24 cellular contexts compared by ENCODE assay signal in the genomic region with DNA sequence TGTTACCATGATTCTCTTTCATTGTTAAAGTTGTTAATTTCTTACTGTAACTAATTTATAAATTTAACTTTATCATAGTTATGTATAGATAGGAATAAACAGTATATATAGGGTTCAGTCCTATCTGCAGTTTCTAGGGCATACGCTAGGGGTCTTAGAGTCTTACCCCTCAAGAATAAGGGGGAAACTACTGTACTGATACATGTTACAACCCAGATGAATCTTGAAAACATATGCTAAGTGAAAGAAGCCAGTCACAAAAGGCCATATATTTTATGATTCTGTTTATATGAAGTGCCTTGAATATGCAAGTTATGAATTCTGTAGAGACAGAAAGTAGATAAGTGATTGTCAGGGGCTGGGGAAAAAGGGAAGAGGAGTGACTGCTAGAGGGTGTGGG. TPM values are rescaled to one million over a fixed set of nuclear protein-coding genes. Genes with fewer than 3 reads are reported as not detected.
DNase-seq lines count a peak whose midpoint lies in the region; ATAC-seq and TF ChIP-seq lines count a peak whose summit lies in the region.
"Had no signal": no experiment of that assay in that cellular context is flagged by ENCODE, and none has a peak within 500 bp of the region (broad histone marks: within the 10 kb centered on the region; RNA-seq: fewer than 3 reads in every experiment).

No MANE protein-coding gene starts in this region.

- H4K20me1 ChIP-seq in GM23338 (replicated peaks; ENCODE audit: insufficient read depth), result peaks cover 49% of the 10 kb centered on the region

- H3K9me2 ChIP-seq in GM23338 (ENCODE audit: insufficient read depth), result no peaks in the 10 kb centered on the region

- H3K27ac Mint-ChIP-seq in GM23338, result 0 out of 2 replicates have a peak overlapping the region, but pooled peaks have one; percentile 13
- no peak overlapping the region for H3K27ac Mint-ChIP-seq in activated CD4-positive, alpha-beta memory T cell treated with anti-CD3 and anti-CD28 coated beads for 36 hours
- H3K27ac Mint-ChIP-seq: activated CD8-positive, alpha-beta T cell treated with anti-CD3 and anti-CD28 coated beads, Interleukin-2, amount 10 ng/mL, durations not matched to agents 7 days and 5 days; activated naive CD4-positive, alpha-beta T cell treated with anti-CD3 and anti-CD28 coated beads, Interleukin-2, amount 10 ng/mL, durations not matched to agents 7 days and 5 days had no signal

- DNase-seq in GM23338 (ENCODE audit: low spot score), result peak; percentile 55
- DNase-seq in SK-MEL-5 (ENCODE audit: low read depth, low spot score), result peak; percentile 51
- DNase-seq in fibroblast of the aortic adventitia (ENCODE audit: low read depth), result no peak
- DNase-seq in activated CD4-positive, alpha-beta memory T cell treated with anti-CD3 and anti-CD28 coated beads for 36 hours, result no peak
- no peak for DNase-seq in HEK293T (ENCODE audit: extremely low spot score)
- no peak for DNase-seq in NCI-H2029 treated with DMSO at 0.1 percent for 48 hours (lab: John Stamatoyannopoulos, UW)
- DNase-seq: activated CD8-positive, alpha-beta T cell treated with anti-CD3 and anti-CD28 coated beads, Interleukin-2, amount 10 ng/mL, durations not matched to agents 7 days and 5 days; activated naive CD4-positive, alpha-beta T cell treated with anti-CD3 and anti-CD28 coated beads, Interleukin-2, amount 10 ng/mL, durations not matched to agents 7 days and 5 days; activated T-cell treated with anti-CD3 and anti-CD28 coated beads, Interleukin-2, amount 50 U/mL, for 4 hours; colonic mucosa; DND-41; Kasumi-1; naive B cell; NCI-H1092 treated with DMSO at 0.1 percent for 48 hours; NCI-H2081 treated with DMSO at 0.1 percent for 48 hours; NCI-H510A treated with DMSO at 0.1 percent for 48 hours; SIG-M5; stimulated activated CD4-positive, alpha-beta T cell treated with anti-CD3 and anti-CD28 coated beads, Interleukin-12 subunit alpha, Interleukin-12 subunit beta, amount 100 ng/mL, for 4 hours; WERI-Rb-1 had no signal

- H3K27ac ChIP-seq in GM23338 (ENCODE audit: low read depth), result no peak overlapping the region
- H3K27ac ChIP-seq: ascending aorta, colonic mucosa, hepatocyte, prostate gland, WERI-Rb-1 had no signal

- H3K27me3 ChIP-seq in GM23338 (ENCODE audit: insufficient read depth) (no peaks in the 10 kb centered on the region), skeletal muscle satellite cell (ENCODE audit: control insufficient read depth, insufficient read depth, low read length) (no peaks in the 10 kb centered on the region)
- H3K27me3 ChIP-seq: ascending aorta, colonic mucosa, hepatocyte had no signal

- H3K36me3 ChIP-seq in GM23338 (ENCODE audit: insufficient read depth), result no peaks in the 10 kb centered on the region; the same call in 1 of the 2 replicates
- H3K36me3 ChIP-seq in skeletal muscle satellite cell (ENCODE audit: insufficient read depth, low read length), result peaks cover 11% of the 10 kb centered on the region
- H3K36me3 ChIP-seq: ascending aorta, colonic mucosa, prostate gland, WERI-Rb-1 had no signal

- no peaks in the 10 kb centered on the region for H3K36me3 Mint-ChIP-seq in GM23338 (ENCODE audit: low read depth)
- peaks cover 5% of the 10 kb centered on the region for H3K36me3 Mint-ChIP-seq in activated CD4-positive, alpha-beta memory T cell treated with anti-CD3 and anti-CD28 coated beads for 36 hours
- H3K36me3 Mint-ChIP-seq: naive B cell had no signal

- H2AFZ ChIP-seq in GM23338, result no peak overlapping the region
- H2AFZ ChIP-seq: hepatocyte had no signal

- TF ChIP-seq CTCF in GM23338 (conservative IDR thresholded peaks at IDR 0.05; ENCODE audit: low read depth in 2 of 2) (peak; percentile 37 to 57), fibroblast of the aortic adventitia (IDR thresholded peaks at IDR 0.05; ENCODE audit: insufficient read depth, low read length) (peak; percentile 13)

- H3K4me1 Mint-ChIP-seq in GM23338, result peaks cover 35% of the 10 kb centered on the region
- H3K4me1 Mint-ChIP-seq in activated CD4-positive, alpha-beta memory T cell treated with anti-CD3 and anti-CD28 coated beads for 36 hours (ENCODE audit: low read depth), result peaks cover 66% of the 10 kb centered on the region

- H3K4me3 ChIP-seq in GM23338 (no peak overlapping the region), fibroblast of the aortic adventitia (ENCODE audit: low read depth, low read length) (no peak overlapping the region), skeletal muscle satellite cell (ENCODE audit: low read length) (no peak overlapping the region)
- H3K4me3 ChIP-seq: ascending aorta, colonic mucosa, hepatocyte, lung, prostate gland had no signal

- in situ Hi-C loops in SK-MEL-5 (cut with HindIII; ENCODE audit: low pct_unique_long_range_greater_than_20kb, low sequenced_read_pairs), result no loop called here

- no peaks in the 10 kb centered on the region for H3K27me3 Mint-ChIP-seq in GM23338 (ENCODE audit: insufficient read depth, low read depth, poor library complexity)
- no peaks in the 10 kb centered on the region for H3K27me3 Mint-ChIP-seq in activated CD4-positive, alpha-beta memory T cell treated with anti-CD3 and anti-CD28 coated beads for 36 hours
- H3K27me3 Mint-ChIP-seq: activated naive CD4-positive, alpha-beta T cell treated with anti-CD3 and anti-CD28 coated beads, Interleukin-2, amount 10 ng/mL, durations not matched to agents 7 days and 5 days; naive B cell had no signal

- H3K4me2 ChIP-seq in GM23338 (no peak overlapping the region), skeletal muscle satellite cell (ENCODE audit: low read length) (peak overlapping the region; percentile 23)
- H3K4me2 ChIP-seq: hepatocyte had no signal

- CTCF ChIA-PET in activated CD4-positive, alpha-beta memory T cell treated with anti-CD3 and anti-CD28 coated beads for 36 hours (lab: Charles Lee), result no interaction called here
- CTCF ChIA-PET in HEK293T (lab: Yijun Ruan, JAX), result no interaction called here

- peak; percentile 79 for ATAC-seq in GM23338
- ATAC-seq: activated CD8-positive, alpha-beta T cell treated with anti-CD3 and anti-CD28 coated beads, Interleukin-2, amount 10 ng/mL, durations not matched to agents 7 days and 5 days; activated T-cell treated with anti-CD3 and anti-CD28 coated beads, Interleukin-2, amount 50 U/mL, for 4 hours had no signal

- H3K9me3 ChIP-seq in skeletal muscle satellite cell (replicated peaks; ENCODE audit: low read length), result no peaks in the 10 kb centered on the region
- H3K9me3 ChIP-seq: ascending aorta, colonic mucosa, prostate gland had no signal

- H3K4me1 ChIP-seq in GM23338 (ENCODE audit: insufficient read depth) (peaks cover 35% of the 10 kb centered on the region), skeletal muscle satellite cell (ENCODE audit: control insufficient read depth, insufficient read depth, low read length) (peaks cover 59% of the 10 kb centered on the region)

- H3K79me2 ChIP-seq in GM23338 (replicated peaks; ENCODE audit: insufficient read depth), result peaks cover 100% of the 10 kb centered on the region

- no peak overlapping the region for H3K4me3 Mint-ChIP-seq in GM23338
- no peak overlapping the region for H3K4me3 Mint-ChIP-seq in activated CD4-positive, alpha-beta memory T cell treated with anti-CD3 and anti-CD28 coated beads for 36 hours
- H3K4me3 Mint-ChIP-seq: activated CD8-positive, alpha-beta T cell treated with anti-CD3 and anti-CD28 coated beads, Interleukin-2, amount 10 ng/mL, durations not matched to agents 7 days and 5 days; activated naive CD4-positive, alpha-beta T cell treated with anti-CD3 and anti-CD28 coated beads, Interleukin-2, amount 10 ng/mL, durations not matched to agents 7 days and 5 days; activated T-cell treated with anti-CD3 and anti-CD28 coated beads, Interleukin-2, amount 50 U/mL, for 4 hours had no signal

- intact Hi-C loops in activated CD4-positive, alpha-beta memory T cell treated with anti-CD3 and anti-CD28 coated beads for 36 hours (cut with micrococcal nuclease), result loop anchor here (2.0 kb wide), 1 partner anchor 15 kb away; no protein-coding TSS in a partner anchor

- no peaks in the 10 kb centered on the region for H3K9me3 Mint-ChIP-seq in GM23338
- no peaks in the 10 kb centered on the region for H3K9me3 Mint-ChIP-seq in activated CD4-positive, alpha-beta memory T cell treated with anti-CD3 and anti-CD28 coated beads for 36 hours
- H3K9me3 Mint-ChIP-seq: activated naive CD4-positive, alpha-beta T cell treated with anti-CD3 and anti-CD28 coated beads, Interleukin-2, amount 10 ng/mL, durations not matched to agents 7 days and 5 days; activated T-cell treated with anti-CD3 and anti-CD28 coated beads, Interleukin-2, amount 50 U/mL, for 4 hours; naive B cell had no signal

- POLR2A ChIA-PET in activated CD4-positive, alpha-beta memory T cell treated with anti-CD3 and anti-CD28 coated beads for 36 hours (lab: Charles Lee), result no interaction called here
- POLR2A ChIA-PET in HEK293T (lab: Yijun Ruan, JAX), result no interaction called here

- no peak overlapping the region for H3K9ac ChIP-seq in skeletal muscle satellite cell (ENCODE audit: low read depth, low read length)

- H3F3A ChIP-seq in GM23338 (replicated peaks; ENCODE audit: low read depth), result no peaks in the 10 kb centered on the region

TF ChIP-seq in GM23338, 12 proteins besides CTCF, POLR2A, EP300 and RAD21 (continues in another document):
- TF ChIP-seq CREB1 (CRISPR knock-in tag; IDR thresholded peaks at IDR 0.05; ENCODE audit: low read depth) (no peak), JUNB (IDR thresholded peaks at IDR 0.05; ENCODE audit: unreplicated experiment) (no peak), EZH2phosphoT487 (IDR thresholded peaks at IDR 0.05; ENCODE audit: unreplicated experiment) (no peak), ZNF331 (CRISPR knock-in tag; IDR thresholded peaks at IDR 0.05; ENCODE audit: low read depth) (no peak)

TF ChIP-seq in HEK293T, 16 proteins besides CTCF, POLR2A, EP300 and RAD21:
- TF ChIP-seq LEF1 (IDR thresholded peaks at IDR 0.05; ENCODE audit: borderline replicate concordance), result no peak
- no peak for TF ChIP-seq CTBP1 (IDR thresholded peaks at IDR 0.05; ENCODE audit: borderline replicate concordance)
- TF ChIP-seq SUZ12 (IDR thresholded peaks at IDR 0.05), result no peak
- TF ChIP-seq NFRKB (IDR thresholded peaks at IDR 0.05), result no peak
- no peak for TF ChIP-seq ELF4 (IDR thresholded peaks at IDR 0.05)

RNA-seq across cellular contexts. Expression of a gene that starts 52.4 kb away (rescaled TPM):
- total RNA-seq in GM23338 (2014; rRNA removed; shearing (Covaris generic)), result 221 and 244 TPM in 2 replicates
- 218 and 221 TPM in 2 replicates for polyA plus RNA-seq in GM23338 (2016; fragmentation: Nextera tagmentation; extraction: Ambion mirVana)
- 117 and 120 TPM in 2 replicates for total RNA-seq in SK-MEL-5 (2014; rRNA removed; shearing (Covaris generic))
- polyA plus RNA-seq in SK-MEL-5 (2015; cell fraction: cytosol; rRNA removed), result 274 and 292 TPM in 2 replicates
- polyA plus RNA-seq in SK-MEL-5 (2015; cell fraction: nucleus; rRNA removed), result 85.9 and 130 TPM in 2 replicates
- total RNA-seq in fibroblast of the aortic adventitia (ENCODE audit: low replicate concordance), result 357 and 1,117 TPM in 2 replicates
- total RNA-seq in skeletal muscle satellite cell (2012; rRNA removed), result 351 and 380 TPM in 2 replicates
- 10 to 100 TPM; 96.7 to 97.5 TPM for total RNA-seq in activated CD4-positive, alpha-beta memory T cell treated with anti-CD3 and anti-CD28 coated beads for 36 hours

Comparison
In these comparisons a context has a peak if more than half of its experiments do, and no peak if none do; other contexts are left out.
1. DNase-seq: peak in GM23338 (single experiment) and SK-MEL-5 (single experiment); none in fibroblast of the aortic adventitia (single experiment), activated CD4-positive, alpha-beta memory T cell treated with anti-CD3 and anti-CD28 coated beads for 36 hours (single experiment), HEK293T (single experiment) and NCI-H2029 treated with DMSO at 0.1 percent for 48 hours (single experiment).